Comparison of ENCODE assay signal across 26 cellular contexts in genomic region chr11:80197155-80197554, GRCh38.
"Had no signal": no experiment of that assay in that cellular context is flagged by ENCODE, and none has a peak within 500 bp of the region (broad histone marks: within the 10 kb centered on the region; RNA-seq: fewer than 3 reads in every experiment).

No MANE protein-coding gene starts in this region.

- H2AFZ ChIP-seq: hepatocyte had no signal

- H3K4me3 ChIP-seq: hepatocyte, lung, pancreas, spleen, testis, tibial nerve had no signal

- H3K4me3 Mint-ChIP-seq: naive B cell; nephron; stimulated activated memory B cell treated with anti-CD40 and anti-IgM and Interleukin-4, amounts not matched to agents 10 μg/mL and 1 μg/mL and 100 μg/mL, for 72 hours; stimulated activated naive CD8-positive, alpha-beta T cell treated with anti-CD3 and anti-CD28 coated beads, Interleukin-15, amount 100 ng/mL, for 72 hours had no signal

- ATAC-seq: left colon; left ventricle myocardium superior; pancreas; sciatic nerve; stimulated activated memory B cell treated with anti-CD40 and anti-IgM and Interleukin-4, amounts not matched to agents 10 μg/mL and 1 μg/mL and 100 μg/mL, for 72 hours; stimulated activated naive CD8-positive, alpha-beta T cell treated with anti-CD3 and anti-CD28 coated beads, Interleukin-15, amount 100 ng/mL, for 72 hours had no signal

- H3K9me3 Mint-ChIP-seq: nephron; stimulated activated memory B cell treated with anti-CD40 and anti-IgM and Interleukin-4, amounts not matched to agents 10 μg/mL and 1 μg/mL and 100 μg/mL, for 72 hours had no signal

- H3K79me2 ChIP-seq: hepatocyte had no signal

- H3K27me3 Mint-ChIP-seq: stimulated activated memory B cell treated with anti-CD40 and anti-IgM and Interleukin-4, amounts not matched to agents 10 μg/mL and 1 μg/mL and 100 μg/mL, for 72 hours; stimulated activated naive CD8-positive, alpha-beta T cell treated with anti-CD3 and anti-CD28 coated beads, Interleukin-15, amount 100 ng/mL, for 72 hours had no signal

- H3K36me3 ChIP-seq: pancreas, spleen, tibial nerve had no signal

- H3K36me3 Mint-ChIP-seq: naive B cell; stimulated activated memory B cell treated with anti-CD40 and anti-IgM and Interleukin-4, amounts not matched to agents 10 μg/mL and 1 μg/mL and 100 μg/mL, for 72 hours had no signal

- H3K4me1 ChIP-seq: pancreas, spleen, testis, tibial nerve had no signal

- H3K27ac Mint-ChIP-seq: nephron; progenitor cell of endocrine pancreas; stimulated activated memory B cell treated with anti-CD40 and anti-IgM and Interleukin-4, amounts not matched to agents 10 μg/mL and 1 μg/mL and 100 μg/mL, for 72 hours; stimulated activated naive CD8-positive, alpha-beta T cell treated with anti-CD3 and anti-CD28 coated beads, Interleukin-15, amount 100 ng/mL, for 72 hours had no signal

- H3K4me1 Mint-ChIP-seq: naive B cell; nephron; stimulated activated memory B cell treated with anti-CD40 and anti-IgM and Interleukin-4, amounts not matched to agents 10 μg/mL and 1 μg/mL and 100 μg/mL, for 72 hours; stimulated activated naive CD8-positive, alpha-beta T cell treated with anti-CD3 and anti-CD28 coated beads, Interleukin-15, amount 100 ng/mL, for 72 hours had no signal

- H3K27ac ChIP-seq: hepatocyte, pancreas, spleen, testis, tibial nerve had no signal

- FAIRE-seq: endometrium, kidney, pancreas had no signal

- H3K27me3 ChIP-seq: hepatocyte, pancreas, spleen, testis, tibial nerve had no signal

- H3K9me3 ChIP-seq: pancreas, spleen, testis, tibial nerve had no signal

- DNase-seq: effector memory CD4-positive, alpha-beta T cell; erythroblast; foreskin melanocyte; head of caudate nucleus; kidney; left colon; left ventricle myocardium superior; mesendoderm; naive B cell; occipital lobe; pancreas; retina; spleen; stimulated activated CD4-positive, alpha-beta T cell treated with anti-CD3 and anti-CD28 coated beads, Interleukin-15, amount 100 ng/mL, for 24 hours; stimulated activated CD4-positive, alpha-beta T cell treated with anti-CD3 and anti-CD28 coated beads, Interleukin-1b, Interleukin-23, amount 100 ng/mL, for 48 hours; stimulated activated CD4-positive, alpha-beta T cell treated with anti-CD3 and anti-CD28 coated beads, Interleukin-4, amount 100 ng/mL, for 24 hours; stimulated activated naive CD8-positive, alpha-beta T cell treated with anti-CD3 and anti-CD28 coated beads, Interleukin-15, amount 100 ng/mL, for 72 hours; testis had no signal

- H3K4me2 ChIP-seq: hepatocyte had no signal
